ENCODE assay signal across 1 cellular context in genomic region chr6:13688692-13689196, GRCh38.
A peak's percentile ranks its signal among the peaks of the same experiment; 100 is the strongest.
TF ChIP-seq lines count a peak whose summit lies in the region.

No MANE protein-coding gene starts in this region.

TF ChIP-seq in K562, 482 proteins besides CTCF, POLR2A, EP300 and RAD21 (continued from another document):
- TF ChIP-seq GTF2B (IDR thresholded peaks at IDR 0.05; ENCODE audit: extremely low read depth, insufficient read length) (no peak), UBTF (IDR thresholded peaks at IDR 0.05; ENCODE audit: borderline replicate concordance in 1 of 2, low read depth in 2 of 2, low read length in 2 of 2) (no peak), ARID2 (IDR thresholded peaks at IDR 0.05) (no peak), CHD1 (IDR thresholded peaks at IDR 0.05; ENCODE audit: low read length) (no peak), SMAD2 (IDR thresholded peaks at IDR 0.05; ENCODE audit: low read depth, low read length) (no peak), SRSF3 (IDR thresholded peaks at IDR 0.05; ENCODE audit: insufficient read depth, low read length) (no peak), CHD4 (IDR thresholded peaks at IDR 0.05; ENCODE audit: insufficient read depth, insufficient replicate concordance, low read depth, low read length, poor library complexity, severe bottlenecking) (peak; percentile 3), NRF1 (conservative IDR thresholded peaks at IDR 0.05 in 1 of 2, IDR thresholded peaks at IDR 0.05 in 1 of 2) (no peak), FOXA3 (CRISPR knock-in tag; conservative IDR thresholded peaks at IDR 0.05 in 1 of 2, IDR thresholded peaks at IDR 0.05 in 1 of 2) (no peak), LARP7 (IDR thresholded peaks at IDR 0.05) (no peak; the same call in 1 of the 2 replicates), ZC3H4 (CRISPR knock-in tag; IDR thresholded peaks at IDR 0.05; ENCODE audit: borderline replicate concordance) (no peak), BHLHE40 (IDR thresholded peaks at IDR 0.05; ENCODE audit: low read length) (no peak), ZNF184 (CRISPR knock-in tag; IDR thresholded peaks at IDR 0.05) (no peak), ZNF212 (CRISPR knock-in tag; IDR thresholded peaks at IDR 0.05) (no peak), ZBTB12 (CRISPR knock-in tag; IDR thresholded peaks at IDR 0.05) (no peak), YY1 (IDR thresholded peaks at IDR 0.05; ENCODE audit: borderline replicate concordance in 1 of 3, control insufficient read depth in 1 of 3, extremely low read depth in 1 of 3, insufficient read depth in 3 of 3, insufficient read length in 1 of 3, insufficient replicate concordance in 2 of 3, low read depth in 1 of 3, low read length in 2 of 3) (peak in 1 of 3 experiments; percentile 58), TSC22D4 (tag; IDR thresholded peaks at IDR 0.05) (no peak), RBM34 (IDR thresholded peaks at IDR 0.05; ENCODE audit: borderline replicate concordance, insufficient read depth, low read length) (no peak), ZNF175 (CRISPR knock-in tag; IDR thresholded peaks at IDR 0.05; ENCODE audit: low read depth) (no peak), ILF3 (IDR thresholded peaks at IDR 0.05; ENCODE audit: borderline replicate concordance) (no peak), HDAC3 (IDR thresholded peaks at IDR 0.05; ENCODE audit: borderline replicate concordance, partially characterized antibody) (no peak), POLR2AphosphoS5 (IDR thresholded peaks at IDR 0.05; ENCODE audit: control insufficient read depth, insufficient read depth, low read depth, low read length) (peak; percentile 66; the same call in 1 of the 2 replicates), CBX2 (IDR thresholded peaks at IDR 0.05; ENCODE audit: insufficient read depth, low read length, poor library complexity, severe bottlenecking) (no peak), ZC3H11A (IDR thresholded peaks at IDR 0.05; ENCODE audit: low read depth, low read length) (no peak), RBM17 (IDR thresholded peaks at IDR 0.05; ENCODE audit: borderline replicate concordance, low read depth, low read length) (no peak), DDX20 (tag; IDR thresholded peaks at IDR 0.05; ENCODE audit: low read depth) (no peak), ZNF197 (CRISPR knock-in tag; IDR thresholded peaks at IDR 0.05; ENCODE audit: low read depth) (no peak), KDM2B (CRISPR knock-in tag; IDR thresholded peaks at IDR 0.05) (no peak), ARNT (IDR thresholded peaks at IDR 0.05) (peak in 1 of 2 experiments; percentile 73; a peak in 3 of 4 replicates), U2AF2 (optimal IDR thresholded peaks at IDR 0.05; ENCODE audit: low read depth, low read length) (no peak), KLF10 (CRISPR knock-in tag; IDR thresholded peaks at IDR 0.05) (no peak), CREBBP (IDR thresholded peaks at IDR 0.05; ENCODE audit: low read depth, low read length) (no peak), ZNF639 (CRISPR knock-in tag; conservative IDR thresholded peaks at IDR 0.05 in 1 of 2, IDR thresholded peaks at IDR 0.05 in 1 of 2) (no peak), NCOA1 (IDR thresholded peaks at IDR 0.05; ENCODE audit: low read depth) (0 out of 2 replicates have a peak, but pooled peaks have one; percentile 47), ZBTB5 (IDR thresholded peaks at IDR 0.05) (no peak), HNRNPUL1 (IDR thresholded peaks at IDR 0.05; ENCODE audit: low read length) (no peak), IRF9 (tag; IDR thresholded peaks at IDR 0.05) (no peak), MEF2D (tag; conservative IDR thresholded peaks at IDR 0.05; ENCODE audit: low read depth) (no peak; the same call in 1 of the 2 replicates), GATA2 (CRISPR knock-in tag; IDR thresholded peaks at IDR 0.05) (peak; percentile 54), SRSF7 (optimal IDR thresholded peaks at IDR 0.05; ENCODE audit: low read depth, low read length) (no peak), FOXK1 (CRISPR knock-in tag; IDR thresholded peaks at IDR 0.05; ENCODE audit: borderline replicate concordance) (no peak), SRSF1 (IDR thresholded peaks at IDR 0.05; ENCODE audit: low read depth, low read length) (no peak), PHF8 (IDR thresholded peaks at IDR 0.05; ENCODE audit: borderline replicate concordance, low read length) (no peak), ZNF124 (CRISPR knock-in tag; IDR thresholded peaks at IDR 0.05) (no peak)
- TF ChIP-seq, protein P1, sequence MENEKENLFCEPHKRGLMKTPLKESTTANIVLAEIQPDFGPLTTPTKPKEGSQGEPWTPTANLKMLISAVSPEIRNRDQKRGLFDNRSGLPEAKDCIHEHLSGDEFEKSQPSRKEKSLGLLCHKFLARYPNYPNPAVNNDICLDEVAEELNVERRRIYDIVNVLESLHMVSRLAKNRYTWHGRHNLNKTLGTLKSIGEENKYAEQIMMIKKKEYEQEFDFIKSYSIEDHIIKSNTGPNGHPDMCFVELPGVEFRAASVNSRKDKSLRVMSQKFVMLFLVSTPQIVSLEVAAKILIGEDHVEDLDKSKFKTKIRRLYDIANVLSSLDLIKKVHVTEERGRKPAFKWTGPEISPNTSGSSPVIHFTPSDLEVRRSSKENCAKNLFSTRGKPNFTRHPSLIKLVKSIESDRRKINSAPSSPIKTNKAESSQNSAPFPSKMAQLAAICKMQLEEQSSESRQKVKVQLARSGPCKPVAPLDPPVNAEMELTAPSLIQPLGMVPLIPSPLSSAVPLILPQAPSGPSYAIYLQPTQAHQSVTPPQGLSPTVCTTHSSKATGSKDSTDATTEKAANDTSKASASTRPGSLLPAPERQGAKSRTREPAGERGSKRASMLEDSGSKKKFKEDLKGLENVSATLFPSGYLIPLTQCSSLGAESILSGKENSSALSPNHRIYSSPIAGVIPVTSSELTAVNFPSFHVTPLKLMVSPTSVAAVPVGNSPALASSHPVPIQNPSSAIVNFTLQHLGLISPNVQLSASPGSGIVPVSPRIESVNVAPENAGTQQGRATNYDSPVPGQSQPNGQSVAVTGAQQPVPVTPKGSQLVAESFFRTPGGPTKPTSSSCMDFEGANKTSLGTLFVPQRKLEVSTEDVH (IDR thresholded peaks at IDR 0.05; ENCODE audit: low read depth, partially characterized antibody): no peak
- TF ChIP-seq, protein P2, sequence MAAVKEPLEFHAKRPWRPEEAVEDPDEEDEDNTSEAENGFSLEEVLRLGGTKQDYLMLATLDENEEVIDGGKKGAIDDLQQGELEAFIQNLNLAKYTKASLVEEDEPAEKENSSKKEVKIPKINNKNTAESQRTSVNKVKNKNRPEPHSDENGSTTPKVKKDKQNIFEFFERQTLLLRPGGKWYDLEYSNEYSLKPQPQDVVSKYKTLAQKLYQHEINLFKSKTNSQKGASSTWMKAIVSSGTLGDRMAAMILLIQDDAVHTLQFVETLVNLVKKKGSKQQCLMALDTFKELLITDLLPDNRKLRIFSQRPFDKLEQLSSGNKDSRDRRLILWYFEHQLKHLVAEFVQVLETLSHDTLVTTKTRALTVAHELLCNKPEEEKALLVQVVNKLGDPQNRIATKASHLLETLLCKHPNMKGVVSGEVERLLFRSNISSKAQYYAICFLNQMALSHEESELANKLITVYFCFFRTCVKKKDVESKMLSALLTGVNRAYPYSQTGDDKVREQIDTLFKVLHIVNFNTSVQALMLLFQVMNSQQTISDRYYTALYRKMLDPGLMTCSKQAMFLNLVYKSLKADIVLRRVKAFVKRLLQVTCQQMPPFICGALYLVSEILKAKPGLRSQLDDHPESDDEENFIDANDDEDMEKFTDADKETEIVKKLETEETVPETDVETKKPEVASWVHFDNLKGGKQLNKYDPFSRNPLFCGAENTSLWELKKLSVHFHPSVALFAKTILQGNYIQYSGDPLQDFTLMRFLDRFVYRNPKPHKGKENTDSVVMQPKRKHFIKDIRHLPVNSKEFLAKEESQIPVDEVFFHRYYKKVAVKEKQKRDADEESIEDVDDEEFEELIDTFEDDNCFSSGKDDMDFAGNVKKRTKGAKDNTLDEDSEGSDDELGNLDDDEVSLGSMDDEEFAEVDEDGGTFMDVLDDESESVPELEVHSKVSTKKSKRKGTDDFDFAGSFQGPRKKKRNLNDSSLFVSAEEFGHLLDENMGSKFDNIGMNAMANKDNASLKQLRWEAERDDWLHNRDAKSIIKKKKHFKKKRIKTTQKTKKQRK (IDR thresholded peaks at IDR 0.05; ENCODE audit: borderline replicate concordance, low read depth, low read length): no peak
- TF ChIP-seq, protein P3, sequence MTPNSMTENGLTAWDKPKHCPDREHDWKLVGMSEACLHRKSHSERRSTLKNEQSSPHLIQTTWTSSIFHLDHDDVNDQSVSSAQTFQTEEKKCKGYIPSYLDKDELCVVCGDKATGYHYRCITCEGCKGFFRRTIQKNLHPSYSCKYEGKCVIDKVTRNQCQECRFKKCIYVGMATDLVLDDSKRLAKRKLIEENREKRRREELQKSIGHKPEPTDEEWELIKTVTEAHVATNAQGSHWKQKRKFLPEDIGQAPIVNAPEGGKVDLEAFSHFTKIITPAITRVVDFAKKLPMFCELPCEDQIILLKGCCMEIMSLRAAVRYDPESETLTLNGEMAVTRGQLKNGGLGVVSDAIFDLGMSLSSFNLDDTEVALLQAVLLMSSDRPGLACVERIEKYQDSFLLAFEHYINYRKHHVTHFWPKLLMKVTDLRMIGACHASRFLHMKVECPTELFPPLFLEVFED (CRISPR knock-in tag; conservative IDR thresholded peaks at IDR 0.05): no peak
